ENCODE assay signal across 31 cellular contexts in genomic region chr5:37720550-37720952, GRCh38.
DNase-seq lines count a peak whose midpoint lies in the region; ATAC-seq, FAIRE-seq and TF ChIP-seq lines count a peak whose summit lies in the region.
"Had no signal": no experiment of that assay in that cellular context is flagged by ENCODE, and none has a peak within 500 bp of the region (broad histone marks: within the 10 kb centered on the region; RNA-seq: fewer than 3 reads in every experiment).

No MANE protein-coding gene starts in this region.

- peak overlapping the region; percentile 93 for H3K27ac ChIP-seq in SJCRH30
- H3K27ac ChIP-seq in astrocyte (ENCODE audit: low read depth, low read length), result no peak overlapping the region
- H3K27ac ChIP-seq in psoas muscle, result peak overlapping the region; percentile 2
- H3K27ac ChIP-seq: 22Rv1, body of pancreas, esophagus muscularis mucosa, gastroesophageal sphincter, KMS-11, upper lobe of left lung had no signal

- peaks cover 15% of the 10 kb centered on the region for H3K36me3 Mint-ChIP-seq in activated CD4-positive, alpha-beta T cell treated with anti-CD3 and anti-CD28 coated beads, Interleukin-2, amount 10 ng/mL, durations not matched to agents 24 days and 14 days (ENCODE audit: low read depth)
- H3K36me3 Mint-ChIP-seq in astrocyte (ENCODE audit: low read depth, unreplicated experiment), result no peaks in the 10 kb centered on the region

- H3K27ac Mint-ChIP-seq in activated CD4-positive, alpha-beta T cell treated with anti-CD3 and anti-CD28 coated beads, Interleukin-2, amount 10 ng/mL, durations not matched to agents 24 days and 14 days, result peak overlapping the region; percentile 34
- H3K27ac Mint-ChIP-seq in astrocyte (ENCODE audit: unreplicated experiment), result peak overlapping the region; percentile 84
- H3K27ac Mint-ChIP-seq: endodermal cell had no signal

- H3K4me2 ChIP-seq in astrocyte (ENCODE audit: low read length), result no peak overlapping the region
- H3K4me2 ChIP-seq: KMS-11 had no signal

- H3K4me1 Mint-ChIP-seq in activated CD4-positive, alpha-beta T cell treated with anti-CD3 and anti-CD28 coated beads, Interleukin-2, amount 10 ng/mL, durations not matched to agents 24 days and 14 days, result peaks cover 29% of the 10 kb centered on the region
- H3K4me1 Mint-ChIP-seq in astrocyte (ENCODE audit: low read depth, unreplicated experiment), result peaks cover 74% of the 10 kb centered on the region

- no peak for ATAC-seq in psoas muscle
- ATAC-seq in HG03139 (IDR thresholded peaks at IDR 0.05; ENCODE audit: unreplicated experiment), result no peak
- ATAC-seq: body of pancreas, gastroesophageal sphincter, GM23338, mucosa of descending colon had no signal

- FAIRE-seq in astrocyte (lab: Jason Lieb, UNC), result no peak
- FAIRE-seq: small intestine had no signal

- WGBS in psoas muscle, 3 donors, result 87 to 96% (median 91%) methylated on average over 2 of the region's 2 CpGs

- H3K27me3 Mint-ChIP-seq in activated CD4-positive, alpha-beta T cell treated with anti-CD3 and anti-CD28 coated beads, Interleukin-2, amount 10 ng/mL, durations not matched to agents 24 days and 14 days, result no peaks in the 10 kb centered on the region
- no peaks in the 10 kb centered on the region for H3K27me3 Mint-ChIP-seq in astrocyte (ENCODE audit: low read depth, unreplicated experiment)
- H3K27me3 Mint-ChIP-seq: CD4-positive, alpha-beta memory T cell had no signal

- no peaks in the 10 kb centered on the region for H4K20me1 ChIP-seq in astrocyte (ENCODE audit: insufficient read depth, low read length)

- peak overlapping the region; percentile 27 for H3K4me3 Mint-ChIP-seq in activated CD4-positive, alpha-beta T cell treated with anti-CD3 and anti-CD28 coated beads, Interleukin-2, amount 10 ng/mL, durations not matched to agents 24 days and 14 days
- peak overlapping the region; percentile 55 for H3K4me3 Mint-ChIP-seq in astrocyte (ENCODE audit: unreplicated experiment)
- H3K4me3 Mint-ChIP-seq: CD4-positive, alpha-beta memory T cell; endodermal cell; GM23338; nephron had no signal

- no peak for TF ChIP-seq CTCF in astrocyte (IDR thresholded peaks at IDR 0.05; ENCODE audit: insufficient read depth, low read depth, low read length)
- no peak for TF ChIP-seq CTCF in psoas muscle (IDR thresholded peaks at IDR 0.05)

- DNase-seq in activated CD4-positive, alpha-beta T cell treated with anti-CD3 and anti-CD28 coated beads, Interleukin-2, amount 10 ng/mL, durations not matched to agents 24 days and 14 days, result no peak
- no peak for DNase-seq in activated CD4-positive, alpha-beta T cell treated with anti-CD3 and anti-CD28 coated beads, Interleukin-2, amount 50 U/mL, for 4 hours
- DNase-seq in SJCRH30, result peak in 1 of 2 experiments; percentile 44
- DNase-seq in astrocyte (ENCODE audit: low read depth), result peak; percentile 22
- DNase-seq in psoas muscle, result no peak
- DNase-seq in activated gamma-delta T cell treated with Interleukin-2 at 50 U/mL for 16 hours, result no peak
- no peak for DNase-seq in Ammon's horn (ENCODE audit: low spot score)
- DNase-seq: activated CD4-positive, alpha-beta T cell treated with anti-CD3 and anti-CD28 coated beads for 1 hour; activated T-cell treated with anti-CD3 and anti-CD28 coated beads, Interleukin-2, amount 50 U/mL, for 1 hour; body of pancreas; CD4-positive, alpha-beta memory T cell; dermis blood vessel endothelial cell; endodermal cell; hippocampal formation; MG63; mucosa of descending colon; NCI-H1105 treated with DMSO at 0.1 percent for 48 hours; NCI-H187 treated with DMSO at 0.1 percent for 48 hours; NCI-H2171; NCI-H510A; small intestine; stimulated activated naive CD4-positive, alpha-beta T cell; T-helper 2 cell; upper lobe of left lung had no signal

- H3K4me1 ChIP-seq in SJCRH30 (peaks cover 70% of the 10 kb centered on the region), astrocyte (ENCODE audit: insufficient read depth, low read length) (peaks cover 62% of the 10 kb centered on the region), psoas muscle (peaks cover 47% of the 10 kb centered on the region)

- H2AFZ ChIP-seq in astrocyte (ENCODE audit: low read depth, low read length), result no peak overlapping the region
- H2AFZ ChIP-seq: GM23338 had no signal

- H3K9me3 ChIP-seq in SJCRH30 (replicated peaks) (no peaks in the 10 kb centered on the region), astrocyte (ENCODE audit: insufficient read depth, low read depth, low read length) (no peaks in the 10 kb centered on the region), psoas muscle (no peaks in the 10 kb centered on the region)
- H3K9me3 ChIP-seq: body of pancreas, esophagus muscularis mucosa, gastroesophageal sphincter, MG63, mucosa of descending colon, upper lobe of left lung had no signal

- no peaks in the 10 kb centered on the region for H3K79me2 ChIP-seq in astrocyte (ENCODE audit: insufficient read depth, low read length)

- intact Hi-C loops in activated CD4-positive, alpha-beta T cell treated with anti-CD3 and anti-CD28 coated beads, Interleukin-2, amount 10 ng/mL, durations not matched to agents 24 days and 14 days (cut with micrococcal nuclease), result loop anchor here (5.0 kb wide), 3 partner anchors 268 to 1457 kb away; partner anchors contain the start of gene NIPBL
- intact Hi-C loops in psoas muscle (cut with DNase I), result loop anchor here (10.0 kb wide), 1 partner anchor 444 kb away; no protein-coding TSS in a partner anchor

- no peaks in the 10 kb centered on the region for H3K36me3 ChIP-seq in SJCRH30
- no peaks in the 10 kb centered on the region for H3K36me3 ChIP-seq in astrocyte (ENCODE audit: insufficient read depth, low read length)
- peaks cover 4 to 6% of the 10 kb centered on the region in 2 donors for H3K36me3 ChIP-seq in psoas muscle (ENCODE audit: insufficient read depth in 1 of 2, low read depth in 1 of 2)
- H3K36me3 ChIP-seq: MG63 had no signal

- H3K4me3 ChIP-seq in SJCRH30, result no peak overlapping the region
- H3K4me3 ChIP-seq in astrocyte (ENCODE audit: insufficient read depth, low read depth, low read length), result no peak overlapping the region
- H3K4me3 ChIP-seq in psoas muscle, result no peak overlapping the region
- H3K4me3 ChIP-seq: body of pancreas, esophagus muscularis mucosa, gastroesophageal sphincter, GM23338, MG63, mucosa of descending colon, upper lobe of left lung had no signal

- H3K9ac ChIP-seq in astrocyte (ENCODE audit: low read length), result no peak overlapping the region
- H3K9ac ChIP-seq: KMS-11 had no signal

- no peaks in the 10 kb centered on the region for H3K9me3 Mint-ChIP-seq in activated CD4-positive, alpha-beta T cell treated with anti-CD3 and anti-CD28 coated beads, Interleukin-2, amount 10 ng/mL, durations not matched to agents 24 days and 14 days
- H3K9me3 Mint-ChIP-seq in astrocyte (ENCODE audit: unreplicated experiment), result no peaks in the 10 kb centered on the region
- H3K9me3 Mint-ChIP-seq: CD4-positive, alpha-beta memory T cell; endodermal cell; GM23338; nephron had no signal

- no peaks in the 10 kb centered on the region for H3K27me3 ChIP-seq in SJCRH30
- H3K27me3 ChIP-seq in astrocyte (ENCODE audit: insufficient read depth, low read length), result no peaks in the 10 kb centered on the region
- no peaks in the 10 kb centered on the region for H3K27me3 ChIP-seq in psoas muscle (ENCODE audit: insufficient read depth in 3 of 3, low read length in 2 of 3)
- H3K27me3 ChIP-seq: body of pancreas, esophagus muscularis mucosa, gastroesophageal sphincter, MG63, upper lobe of left lung had no signal
